26 cellular contexts compared by ENCODE assay signal in the genomic region with DNA sequence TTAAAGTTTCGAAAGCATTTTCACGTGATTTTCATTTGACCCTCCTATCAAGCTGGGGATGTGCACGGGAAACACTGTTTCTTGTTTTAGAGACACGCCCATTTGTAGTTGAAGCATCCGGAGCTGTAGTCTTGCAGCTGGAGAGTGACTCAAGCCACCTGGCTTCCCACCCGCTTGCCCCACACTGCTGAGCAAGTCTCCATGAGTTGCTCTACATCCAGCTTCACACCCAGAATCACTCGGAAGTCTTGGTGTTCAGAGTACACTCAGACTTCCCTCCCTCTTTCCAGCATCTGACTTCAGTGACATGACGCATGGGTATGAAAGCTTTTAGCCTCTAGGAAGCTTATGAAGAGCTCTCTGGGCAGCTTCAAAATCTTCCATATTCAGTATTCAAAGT.
DNase-seq lines count a peak whose midpoint lies in the region; ATAC-seq, FAIRE-seq and TF ChIP-seq lines count a peak whose summit lies in the region.
"Had no signal": no experiment of that assay in that cellular context is flagged by ENCODE, and none has a peak within 500 bp of the region (broad histone marks: within the 10 kb centered on the region; RNA-seq: fewer than 3 reads in every experiment).

No MANE protein-coding gene starts in this region.

- no peak for FAIRE-seq in astrocyte (lab: Jason Lieb, UNC)
- FAIRE-seq: D721Med, GM12878, HTR-8/SVneo, small intestine had no signal

- H3K9me3 Mint-ChIP-seq in astrocyte (ENCODE audit: unreplicated experiment) = no peaks in the 10 kb centered on the region
- no peaks in the 10 kb centered on the region for H3K9me3 Mint-ChIP-seq in activated CD4-positive, alpha-beta memory T cell treated with anti-CD3 and anti-CD28 coated beads, Interleukin-2, amount 10 ng/mL, durations not matched to agents 7 days and 5 days
- H3K9me3 Mint-ChIP-seq: activated naive CD8-positive, alpha-beta T cell treated with anti-CD3 and anti-CD28 coated beads, Interleukin-2, amount 10 ng/mL, durations not matched to agents 7 days and 5 days; activated T-cell treated with anti-CD3 and anti-CD28 coated beads, Interleukin-2, amount 50 U/mL, for 24 hours; HFFc6; natural killer cell had no signal

- H3K4me1 ChIP-seq in DND-41 (ENCODE audit: insufficient read depth, low read length) (peaks cover 46% of the 10 kb centered on the region), astrocyte (ENCODE audit: insufficient read depth, low read length) (no peaks in the 10 kb centered on the region)

- DNase-seq in DND-41 (peak; percentile 82), HPDE6-E6E7 (ENCODE audit: extremely low spot score) (peak; percentile 10), astrocyte (ENCODE audit: low read depth) (peak; percentile 26), left kidney (ENCODE audit: low read depth, low spot score) (peak; percentile 29), SHP77 treated with DMSO at 0.1 percent for 48 hours (lab: John Stamatoyannopoulos, UW) (no peak)
- no peak for DNase-seq in activated CD4-positive, alpha-beta memory T cell treated with anti-CD3 and anti-CD28 coated beads, Interleukin-2, amount 10 ng/mL, durations not matched to agents 7 days and 5 days
- DNase-seq: activated naive CD8-positive, alpha-beta T cell treated with anti-CD3 and anti-CD28 coated beads, Interleukin-2, amount 10 ng/mL, durations not matched to agents 7 days and 5 days; activated T-cell treated with anti-CD3 and anti-CD28 coated beads, Interleukin-2, amount 50 U/mL, for 24 hours; erythroblast; GDM1; glutamatergic neuron; HFFc6; natural killer cell; NCI-H1436; NCI-H2171 treated with DMSO at 0.1 percent for 48 hours; NCI-H774; small intestine; stimulated activated CD4-positive, alpha-beta T cell treated with anti-CD3 and anti-CD28 coated beads, Interleukin-4, amount 100 ng/mL, for 24 hours; substantia nigra had no signal

- TF ChIP-seq CTCF in DND-41 (IDR thresholded peaks at IDR 0.05; ENCODE audit: borderline replicate concordance, extremely low read depth, low read length, poor library complexity, severe bottlenecking) = no peak
- TF ChIP-seq CTCF in astrocyte (IDR thresholded peaks at IDR 0.05; ENCODE audit: insufficient read depth, low read depth, low read length) = no peak

- H3K27me3 ChIP-seq in DND-41 (ENCODE audit: insufficient read depth, low read length, poor library complexity) (no peaks in the 10 kb centered on the region), astrocyte (ENCODE audit: insufficient read depth, low read length) (no peaks in the 10 kb centered on the region)
- H3K27me3 ChIP-seq: BLaER1, cardiac muscle cell had no signal

- ATAC-seq in DND-41 (ENCODE audit: insufficient read depth, low read depth) = peak; percentile 82
- ATAC-seq in HG02884 (IDR thresholded peaks at IDR 0.05; ENCODE audit: unreplicated experiment) = no peak
- ATAC-seq: GM12878, natural killer cell, Panc1 had no signal

- H3K79me2 ChIP-seq in DND-41 (ENCODE audit: insufficient read depth, low read length) (no peaks in the 10 kb centered on the region), astrocyte (ENCODE audit: insufficient read depth, low read length) (no peaks in the 10 kb centered on the region)

- H3K4me3 ChIP-seq in DND-41 (ENCODE audit: low read depth in 1 of 2, low read length in 2 of 2) (peak overlapping the region in 1 of 2 experiments; percentile 13; a peak in 1 of 4 replicates), astrocyte (ENCODE audit: insufficient read depth, low read depth, low read length) (no peak overlapping the region)
- H3K4me3 ChIP-seq: BLaER1, cardiac muscle cell, GM12878 had no signal

- peak overlapping the region; percentile 48; the same call in 1 of the 2 replicates for H2AFZ ChIP-seq in DND-41 (ENCODE audit: low read depth, low read length)
- H2AFZ ChIP-seq in astrocyte (ENCODE audit: low read depth, low read length) = no peak overlapping the region

- H3K4me3 Mint-ChIP-seq in astrocyte (ENCODE audit: unreplicated experiment) = no peak overlapping the region
- no peak overlapping the region for H3K4me3 Mint-ChIP-seq in activated CD4-positive, alpha-beta memory T cell treated with anti-CD3 and anti-CD28 coated beads, Interleukin-2, amount 10 ng/mL, durations not matched to agents 7 days and 5 days
- H3K4me3 Mint-ChIP-seq: activated naive CD8-positive, alpha-beta T cell treated with anti-CD3 and anti-CD28 coated beads, Interleukin-2, amount 10 ng/mL, durations not matched to agents 7 days and 5 days; activated T-cell treated with anti-CD3 and anti-CD28 coated beads, Interleukin-2, amount 50 U/mL, for 24 hours; HFFc6; natural killer cell had no signal

- H3K36me3 ChIP-seq in DND-41 (ENCODE audit: insufficient read depth, low read length) (peaks cover 5% of the 10 kb centered on the region; the same call in 1 of the 2 replicates), astrocyte (ENCODE audit: insufficient read depth, low read length) (no peaks in the 10 kb centered on the region)
- H3K36me3 ChIP-seq: cardiac muscle cell had no signal

- peak overlapping the region; percentile 33; the same call in 1 of the 2 replicates for H3K9ac ChIP-seq in DND-41 (ENCODE audit: low read depth, low read length)
- H3K9ac ChIP-seq in astrocyte (ENCODE audit: low read length) = no peak overlapping the region
- H3K9ac ChIP-seq: BLaER1 had no signal

- H3K27ac ChIP-seq in DND-41 (ENCODE audit: low read length) = peak overlapping the region; percentile 75
- H3K27ac ChIP-seq in astrocyte (ENCODE audit: low read depth, low read length) = no peak overlapping the region
- H3K27ac ChIP-seq: BLaER1, cardiac muscle cell had no signal

- H3K27me3 Mint-ChIP-seq in astrocyte (ENCODE audit: low read depth, unreplicated experiment) = no peaks in the 10 kb centered on the region
- H3K27me3 Mint-ChIP-seq in activated CD4-positive, alpha-beta memory T cell treated with anti-CD3 and anti-CD28 coated beads, Interleukin-2, amount 10 ng/mL, durations not matched to agents 7 days and 5 days = no peaks in the 10 kb centered on the region
- H3K27me3 Mint-ChIP-seq: activated naive CD8-positive, alpha-beta T cell treated with anti-CD3 and anti-CD28 coated beads, Interleukin-2, amount 10 ng/mL, durations not matched to agents 7 days and 5 days; activated T-cell treated with anti-CD3 and anti-CD28 coated beads, Interleukin-2, amount 50 U/mL, for 24 hours had no signal

- peaks cover 42% of the 10 kb centered on the region for H3K36me3 Mint-ChIP-seq in astrocyte (ENCODE audit: low read depth, unreplicated experiment)
- H3K36me3 Mint-ChIP-seq in activated CD4-positive, alpha-beta memory T cell treated with anti-CD3 and anti-CD28 coated beads, Interleukin-2, amount 10 ng/mL, durations not matched to agents 7 days and 5 days (ENCODE audit: low read depth) = peaks cover 53% of the 10 kb centered on the region

- H4K20me1 ChIP-seq in DND-41 (ENCODE audit: insufficient read depth, low read length) = no peaks in the 10 kb centered on the region
- no peaks in the 10 kb centered on the region for H4K20me1 ChIP-seq in astrocyte (ENCODE audit: insufficient read depth, low read length)
- H4K20me1 ChIP-seq: BLaER1 had no signal

- H3K4me2 ChIP-seq in DND-41 (ENCODE audit: insufficient read depth, low read length) (peak overlapping the region; percentile 52), astrocyte (ENCODE audit: low read length) (no peak overlapping the region)
- H3K4me2 ChIP-seq: BLaER1 had no signal

- H3K9me3 ChIP-seq in DND-41 (ENCODE audit: insufficient read depth, low read length, severe bottlenecking) (no peaks in the 10 kb centered on the region), astrocyte (ENCODE audit: insufficient read depth, low read depth, low read length) (no peaks in the 10 kb centered on the region)
- H3K9me3 ChIP-seq: BLaER1 had no signal

- peaks cover 5% of the 10 kb centered on the region for H3K4me1 Mint-ChIP-seq in astrocyte (ENCODE audit: low read depth, unreplicated experiment)
- H3K4me1 Mint-ChIP-seq in activated CD4-positive, alpha-beta memory T cell treated with anti-CD3 and anti-CD28 coated beads, Interleukin-2, amount 10 ng/mL, durations not matched to agents 7 days and 5 days = peaks cover 33% of the 10 kb centered on the region

- POLR2A ChIA-PET in activated CD4-positive, alpha-beta memory T cell treated with anti-CD3 and anti-CD28 coated beads, Interleukin-2, amount 10 ng/mL, durations not matched to agents 7 days and 5 days (lab: Charles Lee) = no interaction called here

- CTCF ChIA-PET in activated CD4-positive, alpha-beta memory T cell treated with anti-CD3 and anti-CD28 coated beads, Interleukin-2, amount 10 ng/mL, durations not matched to agents 7 days and 5 days (lab: Charles Lee) = no interaction called here

- H3K27ac Mint-ChIP-seq in astrocyte (ENCODE audit: unreplicated experiment) = no peak overlapping the region
- H3K27ac Mint-ChIP-seq in activated CD4-positive, alpha-beta memory T cell treated with anti-CD3 and anti-CD28 coated beads, Interleukin-2, amount 10 ng/mL, durations not matched to agents 7 days and 5 days = no peak overlapping the region
- H3K27ac Mint-ChIP-seq: activated naive CD8-positive, alpha-beta T cell treated with anti-CD3 and anti-CD28 coated beads, Interleukin-2, amount 10 ng/mL, durations not matched to agents 7 days and 5 days; activated T-cell treated with anti-CD3 and anti-CD28 coated beads, Interleukin-2, amount 50 U/mL, for 24 hours; HFFc6; natural killer cell had no signal

Comparison
In these comparisons a context has a peak if more than half of its experiments do, and no peak if none do; other contexts are left out.
1. DNase-seq: peak in DND-41 (single experiment), HPDE6-E6E7 (single experiment), astrocyte (single experiment) and left kidney (single experiment); none in activated CD4-positive, alpha-beta memory T cell treated with anti-CD3 and anti-CD28 coated beads, Interleukin-2, amount 10 ng/mL, durations not matched to agents 7 days and 5 days (single experiment) and SHP77 treated with DMSO at 0.1 percent for 48 hours (single experiment).